In genomic region chr1:230109871-230110667, GRCh38 we compare ENCODE assay signal across 7 cellular contexts.
DNase-seq lines count a peak whose midpoint lies in the region; ATAC-seq lines count a peak whose summit lies in the region.

No MANE protein-coding gene starts in this region.

- DNase-seq in T-helper 1 cell: peak in 3 of 5 donors; percentile 13 to 84 (median 21)
- DNase-seq in central memory CD4-positive, alpha-beta T cell: peak; percentile 28
- peak; percentile 63 for DNase-seq in stimulated activated CD8-positive, alpha-beta memory T cell treated with anti-CD3 and anti-CD28 coated beads, Interleukin-4, amount 100 ng/mL, for 24 hours (ENCODE audit: low read depth)
- DNase-seq in glomerular visceral epithelial cell (ENCODE audit: extremely low spot score): no peak
- DNase-seq in amygdala (lab: John Stamatoyannopoulos, UW): no peak

- peak; percentile 83 for ATAC-seq in GM19025 (IDR thresholded peaks at IDR 0.05; ENCODE audit: low read depth, unreplicated experiment)
- peak; percentile 86 for ATAC-seq in HG02885 (IDR thresholded peaks at IDR 0.05; ENCODE audit: poor library complexity, unreplicated experiment)

Comparison
In these comparisons a context has a peak if more than half of its experiments do, and no peak if none do; other contexts are left out.
1. DNase-seq: peak in T-helper 1 cell (3 of 5), central memory CD4-positive, alpha-beta T cell (single experiment) and stimulated activated CD8-positive, alpha-beta memory T cell treated with anti-CD3 and anti-CD28 coated beads, Interleukin-4, amount 100 ng/mL, for 24 hours (single experiment); none in glomerular visceral epithelial cell (single experiment) and amygdala (0 of 56).